ENCODE assay signal across 17 cellular contexts in the genomic region with DNA sequence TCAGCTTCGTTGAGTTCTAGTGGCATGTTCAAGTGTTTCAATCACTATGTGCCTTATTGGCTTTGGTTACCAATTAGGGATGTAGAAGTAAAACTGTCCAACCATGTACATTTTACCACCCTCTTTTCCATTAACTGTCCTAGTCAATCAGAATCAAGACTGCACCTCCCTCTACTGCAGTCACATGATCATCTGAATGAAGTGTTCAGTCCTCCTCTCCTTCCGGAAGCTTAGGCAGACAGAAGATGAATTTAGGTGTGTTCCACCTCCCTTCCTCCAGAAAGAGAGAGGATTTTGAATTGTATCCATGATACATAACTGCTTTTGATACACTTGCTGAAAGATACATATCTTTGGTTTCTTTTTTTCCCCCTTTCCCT.
DNase-seq lines count a peak whose midpoint lies in the region; ATAC-seq and TF ChIP-seq lines count a peak whose summit lies in the region.
"Had no signal": no experiment of that assay in that cellular context is flagged by ENCODE, and none has a peak within 500 bp of the region (broad histone marks: within the 10 kb centered on the region; RNA-seq: fewer than 3 reads in every experiment).

No MANE protein-coding gene starts in this region.

- ATAC-seq in activated CD4-positive, alpha-beta T cell treated with anti-CD3 and anti-CD28 coated beads for 36 hours = peak; percentile 9
- ATAC-seq in activated CD8-positive, alpha-beta T cell treated with anti-CD3 and anti-CD28 coated beads for 36 hours = no peak
- no peak for ATAC-seq in naive thymus-derived CD4-positive, alpha-beta T cell
- no peak for ATAC-seq in GM18519 (IDR thresholded peaks at IDR 0.05; ENCODE audit: low FRiP score, unreplicated experiment)
- no peak for ATAC-seq in HG03520 (IDR thresholded peaks at IDR 0.05; ENCODE audit: unreplicated experiment)
- ATAC-seq: A549 had no signal

- peaks cover 17% of the 10 kb centered on the region for H3K36me3 Mint-ChIP-seq in activated CD4-positive, alpha-beta T cell treated with anti-CD3 and anti-CD28 coated beads for 36 hours (ENCODE audit: low read depth)
- H3K36me3 Mint-ChIP-seq in CD4-positive, alpha-beta memory T cell = peaks cover 22 to 31% of the 10 kb centered on the region in 2 donors
- H3K36me3 Mint-ChIP-seq in activated CD8-positive, alpha-beta T cell treated with anti-CD3 and anti-CD28 coated beads for 36 hours (ENCODE audit: low read depth) = peaks cover 20% of the 10 kb centered on the region
- peaks cover 0 to 33% (median 9%) of the 10 kb centered on the region in 5 donors for H3K36me3 Mint-ChIP-seq in naive thymus-derived CD4-positive, alpha-beta T cell

- DNase-seq in activated CD4-positive, alpha-beta T cell treated with anti-CD3 and anti-CD28 coated beads for 36 hours = no peak
- no peak for DNase-seq in activated CD4-positive, alpha-beta T cell treated with anti-CD3 and anti-CD28 coated beads for 48 hours
- no peak for DNase-seq in CD4-positive, alpha-beta memory T cell
- DNase-seq in activated CD8-positive, alpha-beta T cell treated with anti-CD3 and anti-CD28 coated beads for 36 hours = no peak
- DNase-seq in naive thymus-derived CD4-positive, alpha-beta T cell = peak in 1 of 9 donors; percentile 17
- DNase-seq in COLO668 (lab: John Stamatoyannopoulos, UW; ENCODE audit: unreplicated experiment) = no peak
- DNase-seq: DMS79 treated with DMSO at 0.1 percent for 48 hours, NCI-H1436 treated with DMSO at 0.1 percent for 48 hours, NCI-H2227 treated with DMSO at 0.1 percent for 48 hours, SK-N-SH had no signal

- H3K27ac ChIP-seq in CD4-positive, alpha-beta memory T cell (ENCODE audit: low read depth, low read length) = peak overlapping the region; percentile 23
- H3K27ac ChIP-seq in naive thymus-derived CD4-positive, alpha-beta T cell (ENCODE audit: low read depth, low read length) = peak overlapping the region; percentile 68
- H3K27ac ChIP-seq: A549, hepatocyte had no signal

- H3K9me3 Mint-ChIP-seq in activated CD4-positive, alpha-beta T cell treated with anti-CD3 and anti-CD28 coated beads for 36 hours (ENCODE audit: low read depth) = no peaks in the 10 kb centered on the region
- no peaks in the 10 kb centered on the region for H3K9me3 Mint-ChIP-seq in CD4-positive, alpha-beta memory T cell
- H3K9me3 Mint-ChIP-seq in activated CD8-positive, alpha-beta T cell treated with anti-CD3 and anti-CD28 coated beads for 36 hours = peaks cover 3% of the 10 kb centered on the region
- no peaks in the 10 kb centered on the region for H3K9me3 Mint-ChIP-seq in naive thymus-derived CD4-positive, alpha-beta T cell

- H3K4me1 Mint-ChIP-seq in activated CD4-positive, alpha-beta T cell treated with anti-CD3 and anti-CD28 coated beads for 36 hours = peaks cover 16% of the 10 kb centered on the region
- H3K4me1 Mint-ChIP-seq in CD4-positive, alpha-beta memory T cell = peaks cover 12 to 50% (median 25%) of the 10 kb centered on the region in 4 donors
- H3K4me1 Mint-ChIP-seq in activated CD8-positive, alpha-beta T cell treated with anti-CD3 and anti-CD28 coated beads for 36 hours (ENCODE audit: low read depth) = peaks cover 19% of the 10 kb centered on the region
- peaks cover 0 to 50% (median 22%) of the 10 kb centered on the region in 7 donors for H3K4me1 Mint-ChIP-seq in naive thymus-derived CD4-positive, alpha-beta T cell

- no peak overlapping the region for H3K4me3 Mint-ChIP-seq in activated CD4-positive, alpha-beta T cell treated with anti-CD3 and anti-CD28 coated beads for 36 hours
- peak overlapping the region in 4 of 8 donors; percentile 18 to 66 (median 56) for H3K4me3 Mint-ChIP-seq in CD4-positive, alpha-beta memory T cell
- H3K4me3 Mint-ChIP-seq in activated CD8-positive, alpha-beta T cell treated with anti-CD3 and anti-CD28 coated beads for 36 hours = no peak overlapping the region
- H3K4me3 Mint-ChIP-seq in naive thymus-derived CD4-positive, alpha-beta T cell = peak overlapping the region; percentile 25 to 75 (median 56)
- H3K4me3 Mint-ChIP-seq: CD14-positive monocyte had no signal

- no peak for TF ChIP-seq CTCF in activated CD8-positive, alpha-beta T cell treated with anti-CD3 and anti-CD28 coated beads for 36 hours (IDR thresholded peaks at IDR 0.05)

- H3K4me3 ChIP-seq in CD4-positive, alpha-beta memory T cell (ENCODE audit: low read length in 2 of 2) = no peak overlapping the region
- no peak overlapping the region for H3K4me3 ChIP-seq in naive thymus-derived CD4-positive, alpha-beta T cell (ENCODE audit: low read length)
- H3K4me3 ChIP-seq: A549, hepatocyte, smooth muscle cell had no signal

- H3K27me3 Mint-ChIP-seq in activated CD4-positive, alpha-beta T cell treated with anti-CD3 and anti-CD28 coated beads for 36 hours = no peaks in the 10 kb centered on the region
- H3K27me3 Mint-ChIP-seq in CD4-positive, alpha-beta memory T cell = no peaks in the 10 kb centered on the region
- no peaks in the 10 kb centered on the region for H3K27me3 Mint-ChIP-seq in activated CD8-positive, alpha-beta T cell treated with anti-CD3 and anti-CD28 coated beads for 36 hours
- H3K27me3 Mint-ChIP-seq in naive thymus-derived CD4-positive, alpha-beta T cell = no peaks in the 10 kb centered on the region
- H3K27me3 Mint-ChIP-seq: progenitor cell of endocrine pancreas had no signal

- H3K27me3 ChIP-seq in CD4-positive, alpha-beta memory T cell (ENCODE audit: insufficient read depth, low read length) = no peaks in the 10 kb centered on the region
- H3K27me3 ChIP-seq in naive thymus-derived CD4-positive, alpha-beta T cell (ENCODE audit: control insufficient read depth in 2 of 2, insufficient read depth in 2 of 2, low read length in 2 of 2) = no peaks in the 10 kb centered on the region
- H3K27me3 ChIP-seq: hepatocyte had no signal

- POLR2A ChIA-PET in activated CD4-positive, alpha-beta T cell treated with anti-CD3 and anti-CD28 coated beads for 36 hours (lab: Charles Lee) = no interaction called here
- POLR2A ChIA-PET in CD4-positive, alpha-beta memory T cell (lab: Charles Lee; ENCODE audit: partially characterized antibody) = interaction anchor here (0.6 to 2.5 kb wide), 6 partner anchors 10 to 134 kb away, joined by 3 to 12 read pairs (median 4); partner anchors contain the start of gene ERCC6L2
- POLR2A ChIA-PET in activated CD8-positive, alpha-beta T cell treated with anti-CD3 and anti-CD28 coated beads for 36 hours (lab: Charles Lee) = interaction anchor here (1.0 to 1.2 kb wide), 2 partner anchors 10 to 13 kb away, joined by 3 to 5 read pairs; no protein-coding TSS in a partner anchor
- POLR2A ChIA-PET in naive thymus-derived CD4-positive, alpha-beta T cell (lab: Charles Lee) = interaction anchor here (0.6 to 1.0 kb wide), 2 partner anchors 132 to 238 kb away, joined by 3 to 6 read pairs; no protein-coding TSS in a partner anchor

- peaks cover 52% of the 10 kb centered on the region for H3K4me1 ChIP-seq in CD4-positive, alpha-beta memory T cell (ENCODE audit: insufficient read depth, low read length)
- H3K4me1 ChIP-seq in naive thymus-derived CD4-positive, alpha-beta T cell (ENCODE audit: control insufficient read depth in 2 of 2, insufficient read depth in 2 of 2, low read length in 2 of 2) = peaks cover 37 to 51% of the 10 kb centered on the region in 2 donors
- H3K4me1 ChIP-seq: A549 had no signal

- intact Hi-C loops in activated CD4-positive, alpha-beta T cell treated with anti-CD3 and anti-CD28 coated beads for 36 hours (cut with DNase I, micrococcal nuclease) = no loop called here
- intact Hi-C loops in CD4-positive, alpha-beta memory T cell (cut with micrococcal nuclease) = no loop called here
- intact Hi-C loops in activated CD8-positive, alpha-beta T cell treated with anti-CD3 and anti-CD28 coated beads for 36 hours (cut with micrococcal nuclease) = no loop called here
- intact Hi-C loops in naive thymus-derived CD4-positive, alpha-beta T cell (cut with micrococcal nuclease) = loop anchor here (1.0 to 2.0 kb wide), 4 partner anchors 12 to 285 kb away; no protein-coding TSS in a partner anchor

- peak overlapping the region; percentile 76 for H3K27ac Mint-ChIP-seq in activated CD4-positive, alpha-beta T cell treated with anti-CD3 and anti-CD28 coated beads for 36 hours
- H3K27ac Mint-ChIP-seq in CD4-positive, alpha-beta memory T cell = peak overlapping the region in 6 of 7 donors; percentile 87 to 95 (median 94)
- H3K27ac Mint-ChIP-seq in activated CD8-positive, alpha-beta T cell treated with anti-CD3 and anti-CD28 coated beads for 36 hours = peak overlapping the region; percentile 90
- H3K27ac Mint-ChIP-seq in naive thymus-derived CD4-positive, alpha-beta T cell = peak overlapping the region in 8 of 9 donors; percentile 65 to 98 (median 92)
- H3K27ac Mint-ChIP-seq: progenitor cell of endocrine pancreas had no signal

- no peaks in the 10 kb centered on the region for H3K9me3 ChIP-seq in CD4-positive, alpha-beta memory T cell (ENCODE audit: control insufficient read depth in 1 of 2, low read length in 2 of 2)
- no peaks in the 10 kb centered on the region for H3K9me3 ChIP-seq in naive thymus-derived CD4-positive, alpha-beta T cell (ENCODE audit: control insufficient read depth in 2 of 3, low read length in 3 of 3)
- H3K9me3 ChIP-seq: A549, SK-N-SH had no signal

- CTCF ChIA-PET in activated CD4-positive, alpha-beta T cell treated with anti-CD3 and anti-CD28 coated beads for 36 hours (lab: Charles Lee) = interaction anchor here (1.1 kb wide), 1 partner anchor 27 kb away, joined by 3 read pairs; no protein-coding TSS in a partner anchor
- CTCF ChIA-PET in CD4-positive, alpha-beta memory T cell (lab: Charles Lee; ENCODE audit: partially characterized antibody) = interaction anchor here (1.5 to 1.9 kb wide), 2 partner anchors 10 to 133 kb away, joined by 5 to 9 read pairs; no protein-coding TSS in a partner anchor
- CTCF ChIA-PET in activated CD8-positive, alpha-beta T cell treated with anti-CD3 and anti-CD28 coated beads for 36 hours (lab: Charles Lee) = interaction anchor here (1.4 kb wide), 1 partner anchor 219 kb away, joined by 3 read pairs; no protein-coding TSS in a partner anchor
- CTCF ChIA-PET in naive thymus-derived CD4-positive, alpha-beta T cell (lab: Charles Lee) = interaction anchor here (0.5 kb wide), 1 partner anchor 31 kb away, joined by 3 read pairs; no protein-coding TSS in a partner anchor

- peaks cover 9% of the 10 kb centered on the region for H3K36me3 ChIP-seq in CD4-positive, alpha-beta memory T cell (ENCODE audit: insufficient read depth, low read length)
- peaks cover 0 to 7% (median 5%) of the 10 kb centered on the region in 3 experiments for H3K36me3 ChIP-seq in naive thymus-derived CD4-positive, alpha-beta T cell (ENCODE audit: control insufficient read depth in 2 of 3, insufficient read depth in 3 of 3, low read length in 3 of 3)

Comparison
In these comparisons a context has a peak if more than half of its experiments do, and no peak if none do; other contexts are left out.
1. H3K4me3 Mint-ChIP-seq: peak in naive thymus-derived CD4-positive, alpha-beta T cell (10 of 10); none in activated CD4-positive, alpha-beta T cell treated with anti-CD3 and anti-CD28 coated beads for 36 hours (single experiment) and activated CD8-positive, alpha-beta T cell treated with anti-CD3 and anti-CD28 coated beads for 36 hours (single experiment).
2. intact Hi-C loops: an anchor here in naive thymus-derived CD4-positive, alpha-beta T cell (1.0 to 2.0 kb wide); none called in activated CD4-positive, alpha-beta T cell treated with anti-CD3 and anti-CD28 coated beads for 36 hours, CD4-positive, alpha-beta memory T cell and activated CD8-positive, alpha-beta T cell treated with anti-CD3 and anti-CD28 coated beads for 36 hours.
3. Peak in every context shown above with its lines, with median percentiles within 50 percentile points of each other: H3K27ac Mint-ChIP-seq.